Comparison of ENCODE assay signal across 22 cellular contexts in the genomic region with DNA sequence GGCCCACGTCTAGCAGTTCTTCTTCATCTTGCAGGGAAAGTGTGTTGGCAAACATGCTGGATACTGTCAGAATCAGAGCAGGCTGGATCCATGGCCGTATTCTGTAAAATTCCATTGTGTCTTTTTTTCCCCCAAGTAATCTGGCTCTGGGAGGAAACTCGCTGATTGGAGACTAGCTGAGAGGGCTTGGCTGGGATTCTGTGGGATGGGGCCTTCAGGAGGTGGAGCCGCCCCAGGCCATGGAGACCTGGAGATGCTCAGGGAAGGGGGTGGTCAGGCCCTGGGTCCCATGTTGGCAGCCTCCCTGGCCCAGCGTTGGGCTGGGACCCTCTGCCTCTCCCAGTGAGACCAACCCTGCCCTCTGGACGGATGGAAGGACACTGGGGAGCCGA.
DNase-seq lines count a peak whose midpoint lies in the region; ATAC-seq and TF ChIP-seq lines count a peak whose summit lies in the region.
"Had no signal": no experiment of that assay in that cellular context is flagged by ENCODE, and none has a peak within 500 bp of the region (broad histone marks: within the 10 kb centered on the region; RNA-seq: fewer than 3 reads in every experiment).

No MANE protein-coding gene starts in this region.

- ATAC-seq in gastroesophageal sphincter: peak; percentile 20
- ATAC-seq: left lobe of liver; stimulated activated naive CD8-positive, alpha-beta T cell treated with anti-CD3 and anti-CD28 coated beads, Interleukin-15, amount 100 ng/mL, for 72 hours had no signal

- peaks cover 0 to 53% (median 18%) of the 10 kb centered on the region in 3 donors for H3K4me1 ChIP-seq in gastroesophageal sphincter
- peaks cover 9 to 17% of the 10 kb centered on the region in 2 donors for H3K4me1 ChIP-seq in neuronal stem cell (ENCODE audit: control insufficient read depth in 2 of 2, insufficient read depth in 1 of 2, low read depth in 1 of 2, low read length in 2 of 2)
- H3K4me1 ChIP-seq in tibial artery: peaks cover 0 to 28% (median 6%) of the 10 kb centered on the region in 4 donors
- H3K4me1 ChIP-seq in A673 (ENCODE audit: insufficient read depth, low read length, poor library complexity, severe bottlenecking): no peaks in the 10 kb centered on the region

- no peak overlapping the region for H2BK15ac ChIP-seq in neuronal stem cell (ENCODE audit: low read length)

- peaks cover 21% of the 10 kb centered on the region for H3K27me3 Mint-ChIP-seq in glutamatergic neuron (ENCODE audit: unreplicated experiment)
- H3K27me3 Mint-ChIP-seq: CD4-positive, CD25-positive, alpha-beta regulatory T cell had no signal

- no peaks in the 10 kb centered on the region for H3K36me3 Mint-ChIP-seq in glutamatergic neuron (ENCODE audit: unreplicated experiment)
- H3K36me3 Mint-ChIP-seq: CD4-positive, CD25-positive, alpha-beta regulatory T cell had no signal

- H2BK120ac ChIP-seq in neuronal stem cell (ENCODE audit: low read depth, low read length): no peak overlapping the region

- no peak overlapping the region for H3K4me3 ChIP-seq in brain microvascular endothelial cell (ENCODE audit: low read depth, low read length)
- H3K4me3 ChIP-seq in gastroesophageal sphincter: no peak overlapping the region
- no peak overlapping the region for H3K4me3 ChIP-seq in neuronal stem cell (ENCODE audit: low read length in 2 of 2)
- no peak overlapping the region for H3K4me3 ChIP-seq in tibial artery
- H3K4me3 ChIP-seq in A673 (ENCODE audit: low read depth, low read length, poor library complexity, severe bottlenecking): no peak overlapping the region
- H3K4me3 ChIP-seq: neural progenitor cell had no signal

- H3K27ac ChIP-seq in brain microvascular endothelial cell (peak overlapping the region; percentile 12), gastroesophageal sphincter (peak overlapping the region in 3 of 4 donors; percentile 35 to 73 (median 62)), neuronal stem cell (replicated peaks; ENCODE audit: low read length) (no peak overlapping the region), tibial artery (peak overlapping the region; percentile 55), A673 (ENCODE audit: low read depth, low read length, poor library complexity, severe bottlenecking) (no peak overlapping the region)
- H3K27ac ChIP-seq: HL-60, neural progenitor cell had no signal

- TF ChIP-seq POLR2A in gastroesophageal sphincter (IDR thresholded peaks at IDR 0.05): no peak

- POLR2A ChIA-PET in A673 (lab: Charles Lee; ENCODE audit: low non-redundant PET): no interaction called here

- no peak overlapping the region for H3K14ac ChIP-seq in neuronal stem cell (ENCODE audit: low read length)

- H2AFZ ChIP-seq in neuronal stem cell (ENCODE audit: low read length): no peak overlapping the region
- H2AFZ ChIP-seq: neural progenitor cell had no signal

- H3K27me3 ChIP-seq in brain microvascular endothelial cell (replicated peaks) (no peaks in the 10 kb centered on the region), gastroesophageal sphincter (no peaks in the 10 kb centered on the region), neuronal stem cell (ENCODE audit: control insufficient read depth in 3 of 3, insufficient read depth in 3 of 3, low read depth in 1 of 3, low read length in 3 of 3) (no peaks in the 10 kb centered on the region), tibial artery (no peaks in the 10 kb centered on the region), A673 (replicated peaks; ENCODE audit: insufficient read depth, low read depth, low read length, poor library complexity) (no peaks in the 10 kb centered on the region)
- H3K27me3 ChIP-seq: neural progenitor cell had no signal

- no peak for TF ChIP-seq EP300 in gastroesophageal sphincter (IDR thresholded peaks at IDR 0.05)

- BruUV-seq in A673 (replicated peaks; lab: Mats Ljungman, UMichigan): no TSS peak

- H4K8ac ChIP-seq in neuronal stem cell (ENCODE audit: low read depth, low read length): no peak overlapping the region

- WGBS in gastroesophageal sphincter (ENCODE audit: low coverage in 1 of 2), 2 donors: 35 to 75% methylated on average over 2 to 3 of the region's 7 CpGs
- WGBS in neuronal stem cell (ENCODE audit: extremely low coverage in 2 of 2, insufficient read length in 2 of 2, insufficient replicate concordance in 1 of 2), 2 donors: no CpG with 5 or more reads among the region's 7 CpGs

- intact Hi-C loops in tibial artery (cut with DNase I; ENCODE audit: low total_unique reads): no loop called here
- intact Hi-C loops in A673 (cut with micrococcal nuclease; ENCODE audit: unreplicated experiment): no loop called here

- in situ Hi-C loops in brain microvascular endothelial cell (cut with HindIII; ENCODE audit: low pct_ligation_motif_present, low sequenced_read_pairs): no loop called here

- H3K27ac Mint-ChIP-seq in glutamatergic neuron (ENCODE audit: unreplicated experiment): no peak overlapping the region
- H3K27ac Mint-ChIP-seq: activated T-cell treated with anti-CD3 and anti-CD28 coated beads, Interleukin-2, amount 50 U/mL, for 24 hours; CD4-positive, CD25-positive, alpha-beta regulatory T cell; stimulated activated naive CD8-positive, alpha-beta T cell treated with anti-CD3 and anti-CD28 coated beads, Interleukin-15, amount 100 ng/mL, for 72 hours had no signal

- H3K4ac ChIP-seq in neuronal stem cell (ENCODE audit: low read length): no peak overlapping the region

- no peak overlapping the region for H2BK12ac ChIP-seq in neuronal stem cell (ENCODE audit: low read length)

- no peak overlapping the region for H3K9ac ChIP-seq in neuronal stem cell (ENCODE audit: low read depth, low read length, poor library complexity)
- H3K9ac ChIP-seq: neural progenitor cell had no signal

- H3K23ac ChIP-seq in neuronal stem cell (ENCODE audit: low read depth, low read length, poor library complexity): no peak overlapping the region

- no peak for DNase-seq in brain microvascular endothelial cell
- DNase-seq in neuronal stem cell (ENCODE audit: low spot score): no peak
- DNase-seq in tibial artery: no peak
- no peak for DNase-seq in NCI-H2196 (lab: John Stamatoyannopoulos, UW; ENCODE audit: unreplicated experiment)
- no peak for DNase-seq in glutamatergic neuron
- DNase-seq in A673 (ENCODE audit: low spot score): no peak
- DNase-seq: activated CD4-positive, alpha-beta T cell treated with anti-CD3 and anti-CD28 coated beads for 1 hour; activated CD8-positive, alpha-beta memory T cell treated with anti-CD3 and anti-CD28 coated beads for 24 hours; activated naive CD4-positive, alpha-beta T cell treated with Interleukin-2 at 50 U/mL for 16 hours; activated T-cell treated with anti-CD3 and anti-CD28 coated beads, Interleukin-2, amount 50 U/mL, for 24 hours; amniotic stem cell; CD4-positive, CD25-positive, alpha-beta regulatory T cell; effector memory CD4-positive, alpha-beta T cell; NCI-H1092; NCI-H1930; SHP77 treated with DMSO at 0.1 percent for 48 hours; stimulated activated naive CD8-positive, alpha-beta T cell treated with anti-CD3 and anti-CD28 coated beads, Interleukin-15, amount 100 ng/mL, for 72 hours had no signal

- no peak overlapping the region for H2BK5ac ChIP-seq in neuronal stem cell (ENCODE audit: low read length)

- peaks cover 10% of the 10 kb centered on the region for H3K79me1 ChIP-seq in neuronal stem cell (ENCODE audit: low read depth, low read length)

- no peak overlapping the region for H3K4me2 ChIP-seq in neuronal stem cell (ENCODE audit: insufficient read depth, low read length, poor library complexity, severe bottlenecking)
- H3K4me2 ChIP-seq: neural progenitor cell had no signal

- CTCF ChIA-PET in A673 (lab: Charles Lee): no interaction called here

- TF ChIP-seq CTCF in brain microvascular endothelial cell (IDR thresholded peaks at IDR 0.05; ENCODE audit: low read depth, low read length, missing control alignments) (no peak), gastroesophageal sphincter (IDR thresholded peaks at IDR 0.05) (no peak), tibial artery (IDR thresholded peaks at IDR 0.05) (no peak), glutamatergic neuron (IDR thresholded peaks at IDR 0.05; ENCODE audit: partially characterized antibody, unreplicated experiment) (no peak), A673 (conservative IDR thresholded peaks at IDR 0.05; ENCODE audit: low read depth, low read length) (no peak)

- H3K9me3 ChIP-seq in gastroesophageal sphincter (no peaks in the 10 kb centered on the region), neuronal stem cell (replicated peaks in 1 of 2; ENCODE audit: control insufficient read depth in 2 of 2, insufficient read depth in 1 of 2, low read depth in 1 of 2, low read length in 2 of 2) (peaks cover 0 to 1% of the 10 kb centered on the region in 2 donors), tibial artery (no peaks in the 10 kb centered on the region), A673 (ENCODE audit: low read depth, low read length, poor library complexity, severe bottlenecking) (no peaks in the 10 kb centered on the region)

- H3K36me3 ChIP-seq in brain microvascular endothelial cell (replicated peaks) (no peaks in the 10 kb centered on the region), gastroesophageal sphincter (no peaks in the 10 kb centered on the region), neuronal stem cell (replicated peaks in 1 of 2; ENCODE audit: control insufficient read depth in 2 of 2, insufficient read depth in 2 of 2, low read length in 2 of 2) (no peaks in the 10 kb centered on the region), tibial artery (no peaks in the 10 kb centered on the region), A673 (ENCODE audit: insufficient read depth, low read length, poor library complexity, severe bottlenecking) (no peaks in the 10 kb centered on the region)
- H3K36me3 ChIP-seq: neural progenitor cell had no signal

- peaks cover 28% of the 10 kb centered on the region for H3K9me3 Mint-ChIP-seq in glutamatergic neuron (ENCODE audit: unreplicated experiment)
- H3K9me3 Mint-ChIP-seq: central memory CD8-positive, alpha-beta T cell had no signal

- no peak overlapping the region for H3K4me3 Mint-ChIP-seq in glutamatergic neuron (ENCODE audit: unreplicated experiment)
- H3K4me3 Mint-ChIP-seq: activated T-cell treated with anti-CD3 and anti-CD28 coated beads, Interleukin-2, amount 50 U/mL, for 24 hours; CD4-positive, CD25-positive, alpha-beta regulatory T cell; central memory CD8-positive, alpha-beta T cell; neural progenitor cell; stimulated activated naive CD8-positive, alpha-beta T cell treated with anti-CD3 and anti-CD28 coated beads, Interleukin-15, amount 100 ng/mL, for 72 hours had no signal

- H2AK5ac ChIP-seq in neuronal stem cell (ENCODE audit: low read depth, low read length): no peak overlapping the region

- peaks cover 60% of the 10 kb centered on the region for H3K4me1 Mint-ChIP-seq in glutamatergic neuron (ENCODE audit: low read depth, unreplicated experiment)
- H3K4me1 Mint-ChIP-seq: CD4-positive, CD25-positive, alpha-beta regulatory T cell; stimulated activated naive CD8-positive, alpha-beta T cell treated with anti-CD3 and anti-CD28 coated beads, Interleukin-15, amount 100 ng/mL, for 72 hours had no signal

- peak overlapping the region; percentile 31 for H3K18ac ChIP-seq in neuronal stem cell (ENCODE audit: low read length)

- H4K91ac ChIP-seq in neuronal stem cell (ENCODE audit: low read depth, low read length, poor library complexity): no peak overlapping the region

Comparison
In these comparisons a context has a peak if more than half of its experiments do, and no peak if none do; other contexts are left out.
1. H3K27ac ChIP-seq: peak in brain microvascular endothelial cell (single experiment), gastroesophageal sphincter (3 of 4) and tibial artery (2 of 2); none in neuronal stem cell (single experiment) and A673 (single experiment).